30 cellular contexts compared by ENCODE assay signal in genomic region chr7:96598421-96598820, GRCh38.
"Had no signal": no experiment of that assay in that cellular context is flagged by ENCODE, and none has a peak within 500 bp of the region (broad histone marks: within the 10 kb centered on the region; RNA-seq: fewer than 3 reads in every experiment).

No MANE protein-coding gene starts in this region.

- H3K27ac Mint-ChIP-seq: activated B cell treated with CpG ODN at 0.5 μM for 24 hours; activated CD8-positive, alpha-beta T cell treated with anti-CD3 and anti-CD28 coated beads for 36 hours; activated T-helper 17 cell treated with anti-CD3 and anti-CD28 coated beads, Interleukin-2, amount 50 U/mL, for 72 hours; immature natural killer cell; nephron had no signal

- H3K4me1 Mint-ChIP-seq: activated B cell treated with CpG ODN at 0.5 μM for 24 hours; activated T-helper 17 cell treated with anti-CD3 and anti-CD28 coated beads, Interleukin-2, amount 50 U/mL, for 72 hours; immature natural killer cell had no signal

- H3K36me3 ChIP-seq: brain microvascular endothelial cell, heart left ventricle, pancreas, prostate gland, transverse colon had no signal

- DNase-seq: activated B cell treated with CpG ODN at 0.5 μM for 24 hours; activated CD4-positive, alpha-beta T cell treated with anti-CD3 and anti-CD28 coated beads, Interleukin-2, amount 50 U/mL, for 1 hour; activated CD8-positive, alpha-beta T cell treated with anti-CD3 and anti-CD28 coated beads for 36 hours; activated gamma-delta T cell treated with Interleukin-2 at 50 U/mL for 16 hours; activated naive CD4-positive, alpha-beta T cell treated with anti-CD3 and anti-CD28 coated beads, Interleukin-2, amount 50 U/mL, for 16 hours; activated T-cell treated with anti-CD3 and anti-CD28 coated beads, Interleukin-2, amount 50 U/mL, for 4 hours; amniotic stem cell; brain microvascular endothelial cell; cortex of kidney; foreskin fibroblast; heart left ventricle; hypothalamus; immature natural killer cell; kidney; left colon; mammary epithelial cell; nucleus accumbens; pancreas; retina; stimulated activated CD4-positive, alpha-beta T cell treated with anti-CD3 and anti-CD28 coated beads, Interleukin-12 subunit alpha, Interleukin-12 subunit beta, amount 100 ng/mL, for 4 hours; stimulated activated CD4-positive, alpha-beta T cell treated with anti-CD3 and anti-CD28 coated beads, Interleukin-4, amount 100 ng/mL, for 1 hour; stimulated activated naive CD8-positive, alpha-beta T cell treated with anti-CD3 and anti-CD28 coated beads, Interleukin-15, Interleukin-2, amounts not matched to agents 100 U/mL and 50 U/mL, for 24 hours; testis; transverse colon had no signal

- H3K4me1 ChIP-seq: testis, transverse colon had no signal

- ATAC-seq: activated CD8-positive, alpha-beta T cell treated with anti-CD3 and anti-CD28 coated beads for 36 hours; activated T-cell treated with anti-CD3 and anti-CD28 coated beads, Interleukin-2, amount 50 U/mL, for 4 hours; activated T-helper 17 cell treated with anti-CD3 and anti-CD28 coated beads, Interleukin-2, amount 50 U/mL, for 72 hours; esophagus mucosa; heart left ventricle; left colon; pancreas; sciatic nerve; stimulated activated naive CD8-positive, alpha-beta T cell treated with anti-CD3 and anti-CD28 coated beads, Interleukin-15, Interleukin-2, amounts not matched to agents 100 U/mL and 50 U/mL, for 24 hours had no signal

- H3K9me3 Mint-ChIP-seq: activated B cell treated with CpG ODN at 0.5 μM for 24 hours; activated CD8-positive, alpha-beta T cell treated with anti-CD3 and anti-CD28 coated beads for 36 hours; activated T-cell treated with anti-CD3 and anti-CD28 coated beads, Interleukin-2, amount 50 U/mL, for 4 hours; activated T-helper 17 cell treated with anti-CD3 and anti-CD28 coated beads, Interleukin-2, amount 50 U/mL, for 72 hours; nephron had no signal

- H3K4me3 ChIP-seq: heart left ventricle, pancreas, prostate gland, skin epidermis, testis, transverse colon had no signal

- H3K4me3 Mint-ChIP-seq: activated B cell treated with CpG ODN at 0.5 μM for 24 hours; activated CD8-positive, alpha-beta T cell treated with anti-CD3 and anti-CD28 coated beads for 36 hours; activated T-cell treated with anti-CD3 and anti-CD28 coated beads, Interleukin-2, amount 50 U/mL, for 4 hours; activated T-helper 17 cell treated with anti-CD3 and anti-CD28 coated beads, Interleukin-2, amount 50 U/mL, for 72 hours; immature natural killer cell; nephron had no signal

- H3K27ac ChIP-seq: brain microvascular endothelial cell, heart left ventricle, pancreas, prostate gland, skin epidermis, testis, transverse colon had no signal

- H3K27me3 ChIP-seq: brain microvascular endothelial cell, heart left ventricle, pancreas, testis, transverse colon had no signal

- H3K36me3 Mint-ChIP-seq: immature natural killer cell had no signal

- H3K9me3 ChIP-seq: heart left ventricle, pancreas, prostate gland, testis, transverse colon had no signal
